Comparison of ENCODE assay signal across 16 cellular contexts in the genomic region with DNA sequence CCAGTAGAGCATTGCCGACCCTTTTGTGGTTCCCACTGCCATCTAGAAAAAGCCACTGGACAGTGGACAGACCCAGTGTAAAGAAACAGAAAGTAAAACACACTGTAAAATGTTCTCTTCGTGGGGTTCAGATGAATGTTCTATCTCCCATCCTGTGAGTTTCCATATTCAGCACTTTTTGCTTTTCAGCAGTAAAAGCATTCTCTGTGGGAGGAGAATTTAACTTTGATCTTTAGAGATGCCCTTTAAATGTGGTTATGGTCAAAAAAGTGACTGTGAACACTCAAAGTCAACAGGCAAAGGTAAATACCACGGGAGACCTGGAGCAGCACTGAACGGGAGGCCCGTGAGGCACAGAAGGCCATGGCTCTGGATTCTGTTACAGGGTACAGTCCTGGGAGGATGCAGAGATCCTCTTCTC. TPM values are rescaled to one million over a fixed set of nuclear protein-coding genes. Genes with fewer than 3 reads are reported as not detected.
DNase-seq lines count a peak whose midpoint lies in the region; ATAC-seq and TF ChIP-seq lines count a peak whose summit lies in the region.
"Had no signal": no experiment of that assay in that cellular context is flagged by ENCODE, and none has a peak within 500 bp of the region (broad histone marks: within the 10 kb centered on the region; RNA-seq: fewer than 3 reads in every experiment).

No MANE protein-coding gene starts in this region.

- H3K4me1 Mint-ChIP-seq in activated T-cell treated with anti-CD3 and anti-CD28 coated beads, Interleukin-2, amount 50 U/mL, for 24 hours (ENCODE audit: low read depth): peaks cover 66% of the 10 kb centered on the region
- peaks cover 51% of the 10 kb centered on the region for H3K4me1 Mint-ChIP-seq in T-helper 17 cell
- peaks cover 67 to 72% of the 10 kb centered on the region in 2 donors for H3K4me1 Mint-ChIP-seq in effector memory CD8-positive, alpha-beta T cell (ENCODE audit: low read depth in 2 of 2)
- peaks cover 47 to 76% of the 10 kb centered on the region in 2 donors for H3K4me1 Mint-ChIP-seq in stimulated activated naive B cell treated with anti-CD40 and anti-IgM and Interleukin-4, amounts not matched to agents 10 μg/mL and 1 μg/mL and 100 μg/mL, for 72 hours

- no peaks in the 10 kb centered on the region for H3K9me3 Mint-ChIP-seq in activated T-cell treated with anti-CD3 and anti-CD28 coated beads, Interleukin-2, amount 50 U/mL, for 24 hours
- no peaks in the 10 kb centered on the region for H3K9me3 Mint-ChIP-seq in effector memory CD8-positive, alpha-beta T cell
- H3K9me3 Mint-ChIP-seq in stimulated activated naive B cell treated with anti-CD40 and anti-IgM and Interleukin-4, amounts not matched to agents 10 μg/mL and 1 μg/mL and 100 μg/mL, for 72 hours: no peaks in the 10 kb centered on the region

- H3K4me3 Mint-ChIP-seq in activated T-cell treated with anti-CD3 and anti-CD28 coated beads, Interleukin-2, amount 50 U/mL, for 24 hours: peak overlapping the region; percentile 58
- peak overlapping the region; percentile 74 for H3K4me3 Mint-ChIP-seq in T-helper 17 cell
- peak overlapping the region; percentile 60 to 83 for H3K4me3 Mint-ChIP-seq in effector memory CD8-positive, alpha-beta T cell
- peak overlapping the region; percentile 56 to 57 for H3K4me3 Mint-ChIP-seq in stimulated activated naive B cell treated with anti-CD40 and anti-IgM and Interleukin-4, amounts not matched to agents 10 μg/mL and 1 μg/mL and 100 μg/mL, for 72 hours

- no peaks in the 10 kb centered on the region for H3K9me3 ChIP-seq in T-helper 17 cell (ENCODE audit: control insufficient read depth, low read length, poor library complexity, severe bottlenecking)
- H3K9me3 ChIP-seq: left lung, psoas muscle had no signal

- no peak for DNase-seq in activated T-cell treated with anti-CD3 and anti-CD28 coated beads, Interleukin-2, amount 50 U/mL, for 24 hours
- no peak for DNase-seq in activated T-cell treated with anti-CD3 and anti-CD28 coated beads, Interleukin-2, amount 50 U/mL, for 48 hours
- DNase-seq in T-helper 17 cell (no peak), brain microvascular endothelial cell (no peak), lower leg skin (ENCODE audit: low spot score in 2 of 2) (no peak)
- DNase-seq in effector memory CD8-positive, alpha-beta T cell: no peak
- DNase-seq in stimulated activated naive B cell treated with anti-CD40 and anti-IgM and Interleukin-4, amounts not matched to agents 10 μg/mL and 1 μg/mL and 100 μg/mL, for 72 hours: no peak
- DNase-seq: activated CD4-positive, CD25-positive, alpha-beta regulatory T cell; COR-L47; cortex of kidney; Karpas-422; left lung; NCI-H1417; psoas muscle; stimulated activated CD4-positive, alpha-beta T cell treated with anti-CD3 and anti-CD28 coated beads, Interleukin-12 subunit alpha, Interleukin-12 subunit beta, amount 100 ng/mL, for 4 hours had no signal

- peaks cover under 1% of the 10 kb centered on the region for H3K36me3 ChIP-seq in brain microvascular endothelial cell (replicated peaks)

- H3K27ac Mint-ChIP-seq in activated T-cell treated with anti-CD3 and anti-CD28 coated beads, Interleukin-2, amount 50 U/mL, for 24 hours: peak overlapping the region; percentile 70
- peak overlapping the region; percentile 93 for H3K27ac Mint-ChIP-seq in T-helper 17 cell
- peak overlapping the region; percentile 2 to 92 for H3K27ac Mint-ChIP-seq in effector memory CD8-positive, alpha-beta T cell
- H3K27ac Mint-ChIP-seq in stimulated activated naive B cell treated with anti-CD40 and anti-IgM and Interleukin-4, amounts not matched to agents 10 μg/mL and 1 μg/mL and 100 μg/mL, for 72 hours: peak overlapping the region; percentile 89

- no peak overlapping the region for H3K27ac ChIP-seq in brain microvascular endothelial cell
- H3K27ac ChIP-seq: psoas muscle had no signal

- no peaks in the 10 kb centered on the region for H3K27me3 ChIP-seq in brain microvascular endothelial cell (replicated peaks)
- H3K27me3 ChIP-seq: left lung had no signal

- H3K4me3 ChIP-seq in brain microvascular endothelial cell (ENCODE audit: low read depth, low read length) (no peak overlapping the region), lower leg skin (ENCODE audit: low read depth, poor library complexity, severe bottlenecking) (no peak overlapping the region)
- H3K4me3 ChIP-seq: left lung, psoas muscle had no signal

- no peaks in the 10 kb centered on the region for H3K27me3 Mint-ChIP-seq in activated T-cell treated with anti-CD3 and anti-CD28 coated beads, Interleukin-2, amount 50 U/mL, for 24 hours
- H3K27me3 Mint-ChIP-seq in T-helper 17 cell: no peaks in the 10 kb centered on the region
- no peaks in the 10 kb centered on the region for H3K27me3 Mint-ChIP-seq in effector memory CD8-positive, alpha-beta T cell
- H3K27me3 Mint-ChIP-seq in stimulated activated naive B cell treated with anti-CD40 and anti-IgM and Interleukin-4, amounts not matched to agents 10 μg/mL and 1 μg/mL and 100 μg/mL, for 72 hours: no peaks in the 10 kb centered on the region

- ATAC-seq in T-helper 17 cell (peak; percentile 64), GM19035 (IDR thresholded peaks at IDR 0.05; ENCODE audit: unreplicated experiment) (no peak)
- ATAC-seq in effector memory CD8-positive, alpha-beta T cell (replicated peaks): peak; percentile 69
- peak; percentile 60 to 73 for ATAC-seq in stimulated activated naive B cell treated with anti-CD40 and anti-IgM and Interleukin-4, amounts not matched to agents 10 μg/mL and 1 μg/mL and 100 μg/mL, for 72 hours (replicated peaks)
- ATAC-seq: left lung, psoas muscle had no signal

- TF ChIP-seq CTCF in brain microvascular endothelial cell (IDR thresholded peaks at IDR 0.05; ENCODE audit: low read depth, low read length, missing control alignments): no peak
- no peak for TF ChIP-seq CTCF in lower leg skin (IDR thresholded peaks at IDR 0.05)

- peaks cover 42% of the 10 kb centered on the region for H3K36me3 Mint-ChIP-seq in activated T-cell treated with anti-CD3 and anti-CD28 coated beads, Interleukin-2, amount 50 U/mL, for 24 hours (ENCODE audit: low read depth)
- peaks cover 7% of the 10 kb centered on the region for H3K36me3 Mint-ChIP-seq in T-helper 17 cell (ENCODE audit: low read depth)
- H3K36me3 Mint-ChIP-seq in effector memory CD8-positive, alpha-beta T cell (ENCODE audit: insufficient read depth): peaks cover 37% of the 10 kb centered on the region
- peaks cover 24 to 48% of the 10 kb centered on the region in 2 donors for H3K36me3 Mint-ChIP-seq in stimulated activated naive B cell treated with anti-CD40 and anti-IgM and Interleukin-4, amounts not matched to agents 10 μg/mL and 1 μg/mL and 100 μg/mL, for 72 hours

- no peak for TF ChIP-seq POLR2A in lower leg skin (IDR thresholded peaks at IDR 0.05)

- WGBS in lower leg skin, 2 donors: 85 to 87% methylated on average over 5 of the region's 5 CpGs

- in situ Hi-C loops in brain microvascular endothelial cell (cut with HindIII; ENCODE audit: low pct_ligation_motif_present, low sequenced_read_pairs): no loop called here

- intact Hi-C loops in lower leg skin (cut with DNase I; ENCODE audit: low total_unique reads): no loop called here

RNA-seq across cellular contexts. Expression of a gene that starts 53.9 kb away (rescaled TPM):
- total RNA-seq in T-helper 17 cell (100 to 1,000 TPM; 113 to 117 TPM), lower leg skin (10 to 100 TPM in 1 of 4 donors, 1 to 10 TPM in 3; 3.8 to 16.5 (median 6.8) TPM)

Comparison
In these comparisons a context has a peak if more than half of its experiments do, and no peak if none do; other contexts are left out.
1. RNA of a gene that starts 53.9 kb away (total RNA-seq): 113 to 117 TPM in T-helper 17 cell; 3.8 to 16.5 TPM in lower leg skin; every median in the first group is over 4 times any median in the second.
2. Peak in every context shown above with its lines, with median percentiles within 50 percentile points of each other: H3K27ac Mint-ChIP-seq and H3K4me3 Mint-ChIP-seq.